In genomic region chr19:8319807-8320520, GRCh38 we compare ENCODE assay signal across 8 cellular contexts. TPM values are rescaled to one million over a fixed set of nuclear protein-coding genes. Genes with fewer than 3 reads are reported as not detected.
A peak's percentile ranks its signal among the peaks of the same experiment; 100 is the strongest.
DNase-seq lines count a peak whose midpoint lies in the region; ATAC-seq and TF ChIP-seq lines count a peak whose summit lies in the region.

No MANE protein-coding gene starts in this region.

- ATAC-seq in gastrocnemius medialis, result no peak
- no peak for ATAC-seq in HG03139 (IDR thresholded peaks at IDR 0.05; ENCODE audit: unreplicated experiment)

- H3K9ac ChIP-seq in GM23248, result peak overlapping the region; percentile 99

- intact Hi-C loops in gastrocnemius medialis (cut with DNase I; ENCODE audit: low total_unique reads), result loop anchor here (2.0 to 10.0 kb wide), 2 partner anchors 51 to 515 kb away; partner anchors contain the start of genes MBD3L1 and ZNF558

- DNase-seq in GM23248 (no peak), WERI-Rb-1 (no peak), foreskin fibroblast (no peak), gastrocnemius medialis (no peak), glomerular visceral epithelial cell (ENCODE audit: extremely low spot score) (no peak)
- DNase-seq in stimulated activated CD4-positive, alpha-beta T cell treated with anti-CD3 and anti-CD28 coated beads, Interleukin-1b, Interleukin-23, amount 100 ng/mL, for 48 hours, result no peak
- no peak for DNase-seq in stimulated activated naive CD4-positive, alpha-beta T cell (lab: John Stamatoyannopoulos, UW)

- TF ChIP-seq CTCF in WERI-Rb-1 (IDR thresholded peaks at IDR 0.05; ENCODE audit: low read depth, low read length) (no peak), foreskin fibroblast (IDR thresholded peaks at IDR 0.05; ENCODE audit: low read depth, low read length) (no peak), gastrocnemius medialis (IDR thresholded peaks at IDR 0.05 in 4 of 5, conservative IDR thresholded peaks at IDR 0.05 in 1 of 5) (no peak)

- H3K27me3 ChIP-seq in GM23248 (replicated peaks; ENCODE audit: insufficient read depth), result no peaks in the 10 kb centered on the region
- H3K27me3 ChIP-seq in WERI-Rb-1 (ENCODE audit: insufficient read depth, low read depth, severe bottlenecking), result no peaks in the 10 kb centered on the region
- H3K27me3 ChIP-seq in gastrocnemius medialis, result no peaks in the 10 kb centered on the region

- no peaks in the 10 kb centered on the region for H3F3A ChIP-seq in GM23248 (ENCODE audit: insufficient read depth)

- H3K9me3 ChIP-seq in GM23248 (ENCODE audit: low read depth) (no peaks in the 10 kb centered on the region), WERI-Rb-1 (ENCODE audit: severe bottlenecking) (no peaks in the 10 kb centered on the region), gastrocnemius medialis (no peaks in the 10 kb centered on the region)

- WGBS in GM23248 (ENCODE audit: low coverage in 1 of 2, low lambda C conversion rate in 2 of 2, missing lambda C conversion rate in 2 of 2), 2 experiments, result 80 to 81% methylated on average over 19 of the region's 19 CpGs

- H2AFZ ChIP-seq in GM23248, result peak overlapping the region; percentile 62

- H3K4me2 ChIP-seq in GM23248 (ENCODE audit: unreplicated experiment), result peak overlapping the region; percentile 99

- in situ Hi-C loops in GM23248 (cut with MboI), result no loop called here
- in situ Hi-C loops in gastrocnemius medialis (cut with MboI; ENCODE audit: low sequenced_read_pairs in 4 of 4), result no loop called here

- H3K4me3 ChIP-seq in GM23248 (peak overlapping the region; percentile 94), WERI-Rb-1 (ENCODE audit: low read depth, low read length) (peak overlapping the region; percentile 71), foreskin fibroblast (ENCODE audit: low read depth in 1 of 2, low read length in 2 of 2) (peak overlapping the region; percentile 99 to 100), gastrocnemius medialis (peak overlapping the region; percentile 88 to 99 (median 94))

- no peak for TF ChIP-seq POLR2A in gastrocnemius medialis (IDR thresholded peaks at IDR 0.05)

- H3K36me3 ChIP-seq in GM23248 (ENCODE audit: low read depth), result peaks cover 15% of the 10 kb centered on the region
- H3K36me3 ChIP-seq in WERI-Rb-1, result peaks cover 33% of the 10 kb centered on the region
- peaks cover 0 to 26% of the 10 kb centered on the region in 2 donors for H3K36me3 ChIP-seq in gastrocnemius medialis

- H4K20me1 ChIP-seq in GM23248 (ENCODE audit: insufficient read depth), result peaks cover 9% of the 10 kb centered on the region; the same call in 1 of the 2 replicates

- peaks cover 65% of the 10 kb centered on the region for H3K79me2 ChIP-seq in GM23248 (ENCODE audit: insufficient read depth)

- H3K4me1 ChIP-seq in GM23248 (ENCODE audit: insufficient read depth), result peaks cover 26% of the 10 kb centered on the region
- peaks cover 23 to 30% of the 10 kb centered on the region in 2 donors for H3K4me1 ChIP-seq in gastrocnemius medialis

- peak overlapping the region; percentile 79 for H3K27ac ChIP-seq in GM23248
- H3K27ac ChIP-seq in WERI-Rb-1, result peak overlapping the region; percentile 85
- H3K27ac ChIP-seq in gastrocnemius medialis, result peak overlapping the region; percentile 93 to 99 (median 94)

- H3K9me2 ChIP-seq in GM23248 (ENCODE audit: insufficient read depth), result no peaks in the 10 kb centered on the region

RNA-seq across cellular contexts. Expression of gene NDUFA7, which starts 1.2 kb away (rescaled TPM):
- 17.6 and 30.7 TPM in 2 replicates for total RNA-seq in GM23248 (2014; rRNA removed; shearing (Covaris generic))
- 105 and 108 TPM in 2 replicates for polyA plus RNA-seq in GM23248 (2016; fragmentation: Nextera tagmentation; extraction: Ambion mirVana)
- 100 to 1,000 TPM in 1 of 4 donors, 10 to 100 TPM in 3; 75.3 to 129 (median 87.7) TPM for total RNA-seq in gastrocnemius medialis

RNA-seq across cellular contexts. Expression of gene RPS28, which starts 1.3 kb away (rescaled TPM):
- total RNA-seq in GM23248 (2014; rRNA removed; shearing (Covaris generic)), result 116 and 235 TPM in 2 replicates
- polyA plus RNA-seq in GM23248 (2016; fragmentation: Nextera tagmentation; extraction: Ambion mirVana), result 580 and 587 TPM in 2 replicates
- total RNA-seq in gastrocnemius medialis, result 100 to 1,000 TPM; 248 to 436 (median 313) TPM

RNA-seq across cellular contexts. Expression of gene CD320, which starts 11.8 kb away (rescaled TPM):
- 55.8 and 65.8 TPM in 2 replicates for total RNA-seq in GM23248 (2014; rRNA removed; shearing (Covaris generic))
- 72.2 and 79.4 TPM in 2 replicates for polyA plus RNA-seq in GM23248 (2016; fragmentation: Nextera tagmentation; extraction: Ambion mirVana)
- total RNA-seq in gastrocnemius medialis, result 10 to 100 TPM; 49.8 to 85.3 (median 66.1) TPM

RNA-seq across cellular contexts. Expression of gene KANK3, which starts 23.1 kb away (rescaled TPM):
- total RNA-seq in GM23248 (2014; rRNA removed; shearing (Covaris generic)), result 0.11 and 0.63 TPM in 2 replicates
- polyA plus RNA-seq in GM23248 (2016; fragmentation: Nextera tagmentation; extraction: Ambion mirVana), result not detected in 2 replicates
- total RNA-seq in gastrocnemius medialis, result 10 to 100 TPM in 3 of 4 donors, 1 to 10 TPM in 1; 7.1 to 16.0 (median 13.7) TPM

RNA-seq across cellular contexts. Expression of gene ANGPTL4, which starts 44.0 kb away (rescaled TPM):
- total RNA-seq in GM23248 (2014; rRNA removed; shearing (Covaris generic)), result 11.4 and 13.1 TPM in 2 replicates
- 37.9 and 39.9 TPM in 2 replicates for polyA plus RNA-seq in GM23248 (2016; fragmentation: Nextera tagmentation; extraction: Ambion mirVana)
- 10 to 100 TPM; 19.7 to 91.8 (median 41.9) TPM for total RNA-seq in gastrocnemius medialis
